15 cellular contexts compared by ENCODE assay signal in genomic region chr14:75879031-75879430, GRCh38.
DNase-seq lines count a peak whose midpoint lies in the region; ATAC-seq and TF ChIP-seq lines count a peak whose summit lies in the region.
"Had no signal": no experiment of that assay in that cellular context is flagged by ENCODE, and none has a peak within 500 bp of the region (broad histone marks: within the 10 kb centered on the region; RNA-seq: fewer than 3 reads in every experiment).

No MANE protein-coding gene starts in this region.

- no peak for TF ChIP-seq POLR2A in IMR-90 (IDR thresholded peaks at IDR 0.05; ENCODE audit: low read depth, low read length)

- H3K27ac ChIP-seq in IMR-90 (ENCODE audit: insufficient read depth, low read length) = 0 out of 2 replicates have a peak overlapping the region, but pooled peaks have one; percentile 12
- H3K27ac ChIP-seq in substantia nigra (ENCODE audit: low read depth, low read length, poor library complexity, severe bottlenecking) = no peak overlapping the region
- no peak overlapping the region for H3K27ac ChIP-seq in SJCRH30
- H3K27ac ChIP-seq: esophagus muscularis mucosa, SJSA1, thyroid gland had no signal

- H3K4me3 ChIP-seq in IMR-90 (ENCODE audit: insufficient read depth, low read depth, low read length) (no peak overlapping the region), SJCRH30 (no peak overlapping the region)
- H3K4me3 ChIP-seq: esophagus muscularis mucosa, SJSA1, thyroid gland had no signal

- TF ChIP-seq CTCF in IMR-90 (conservative IDR thresholded peaks at IDR 0.05; ENCODE audit: low read depth, low read length) = no peak
- TF ChIP-seq CTCF in mesothelial cell of epicardium (IDR thresholded peaks at IDR 0.05; ENCODE audit: unreplicated experiment) = no peak

- H3K4me1 ChIP-seq in IMR-90 (ENCODE audit: control insufficient read depth, insufficient read depth, low read length) (peaks cover 21% of the 10 kb centered on the region), SJCRH30 (no peaks in the 10 kb centered on the region)

- H3K79me1 ChIP-seq in IMR-90 (ENCODE audit: low read depth in 1 of 2, low read length in 2 of 2) = 0 out of 4 replicates have a peak, but pooled peaks cover 0 to 3% of the 10 kb centered on the region in 2 experiments

- peak overlapping the region; percentile 51; the same call in 1 of the 3 replicates for H2BK15ac ChIP-seq in IMR-90 (ENCODE audit: low read depth, low read length)

- H3K27ac Mint-ChIP-seq in mesothelial cell of epicardium = peak overlapping the region; percentile 59

- POLR2A ChIA-PET in IMR-90 (lab: Charles Lee; ENCODE audit: unreplicated experiment) = no interaction called here

- no peak overlapping the region for H2AFZ ChIP-seq in IMR-90 (replicated peaks; ENCODE audit: low read length, poor library complexity)

- H3K56ac ChIP-seq in IMR-90 (ENCODE audit: extremely low read depth, insufficient read depth, low read length) = no peak overlapping the region

- no peak overlapping the region for H2BK120ac ChIP-seq in IMR-90 (ENCODE audit: low read depth, low read length)

- H3K23ac ChIP-seq in IMR-90 (ENCODE audit: low read depth, low read length) = peak overlapping the region; percentile 44; the same call in 1 of the 2 replicates

- no peaks in the 10 kb centered on the region for H3K36me3 ChIP-seq in IMR-90 (ENCODE audit: control insufficient read depth, insufficient read depth, low read length)
- no peaks in the 10 kb centered on the region for H3K36me3 ChIP-seq in SJCRH30
- H3K36me3 ChIP-seq: SJSA1, thyroid gland had no signal

- in situ Hi-C loops in IMR-90 (cut with MboI; ENCODE audit: low sequenced_read_pairs) = no loop called here

- no TSS peak for BruUV-seq in IMR-90 (replicated peaks; lab: Mats Ljungman, UMichigan)

- intact Hi-C loops in IMR-90 (cut with micrococcal nuclease) = loop anchor here (1.0 to 2.0 kb wide), 2 partner anchors 8 to 14 kb away; no protein-coding TSS in a partner anchor

- no peak overlapping the region for H3K14ac ChIP-seq in IMR-90 (replicated peaks; ENCODE audit: low read depth, low read length)

- no peaks in the 10 kb centered on the region for H4K20me1 ChIP-seq in IMR-90 (ENCODE audit: insufficient read depth, low read length)

- ATAC-seq in IMR-90 (ENCODE audit: low read depth) = peak; percentile 79
- no peak for ATAC-seq in GM21786 (IDR thresholded peaks at IDR 0.05; ENCODE audit: unreplicated experiment)
- ATAC-seq in GM21723 (IDR thresholded peaks at IDR 0.05; ENCODE audit: unreplicated experiment) = no peak
- ATAC-seq: left ventricle myocardium superior had no signal

- no peak overlapping the region for H3K4me3 Mint-ChIP-seq in mesothelial cell of epicardium

- no peaks in the 10 kb centered on the region for H3K27me3 Mint-ChIP-seq in mesothelial cell of epicardium (ENCODE audit: low read depth)

- DNase-seq in ELR (ENCODE audit: low read depth) (peak; percentile 95), IMR-90 (peak; percentile 97), brain pericyte (ENCODE audit: low read depth, low spot score) (peak; percentile 84), mesothelial cell of epicardium (ENCODE audit: low spot score in 2 of 2, unreplicated experiment in 2 of 2) (no peak), substantia nigra (lab: John Stamatoyannopoulos, UW) (no peak), SJCRH30 (no peak)
- DNase-seq: activated CD4-positive, alpha-beta T cell treated with anti-CD3 and anti-CD28 coated beads, Interleukin-2, amount 50 U/mL, for 1 hour; anterior cingulate cortex; KG1; left ventricle myocardium superior; thyroid gland had no signal

- no peak overlapping the region for H3K9ac ChIP-seq in IMR-90 (ENCODE audit: low read depth, low read length)

- peaks cover 9% of the 10 kb centered on the region for H3K36me3 Mint-ChIP-seq in mesothelial cell of epicardium

- H3K4ac ChIP-seq in IMR-90 (ENCODE audit: low read depth, low read length) = no peak overlapping the region

- no peak overlapping the region for H4K8ac ChIP-seq in IMR-90 (ENCODE audit: low read depth in 2 of 2, low read length in 2 of 2)

- no peak overlapping the region for H2AK9ac ChIP-seq in IMR-90 (replicated peaks; ENCODE audit: low read depth, low read length, poor library complexity)

- 0 out of 2 replicates have a peak overlapping the region, but pooled peaks have one; percentile 69 for H4K5ac ChIP-seq in IMR-90 (ENCODE audit: low read depth, low read length)

- no peak overlapping the region for H4K91ac ChIP-seq in IMR-90 (ENCODE audit: insufficient read depth, low read depth, low read length)

- no peak overlapping the region for H2AK5ac ChIP-seq in IMR-90 (ENCODE audit: low read depth, low read length)

- WGBS in IMR-90 (ENCODE audit: extremely low coverage in 2 of 2, insufficient read length in 1 of 2), 2 experiments = no CpG with 5 or more reads among the region's 3 CpGs

- peaks cover 25% of the 10 kb centered on the region for H3K4me1 Mint-ChIP-seq in mesothelial cell of epicardium

- H3K9me3 ChIP-seq in IMR-90 (ENCODE audit: control insufficient read depth, insufficient read depth, low read length) (no peaks in the 10 kb centered on the region), SJCRH30 (replicated peaks) (no peaks in the 10 kb centered on the region)
- H3K9me3 ChIP-seq: esophagus muscularis mucosa, SJSA1, thyroid gland had no signal

- H3K9me1 ChIP-seq in IMR-90 (ENCODE audit: insufficient read depth, low read length) = peaks cover 12% of the 10 kb centered on the region

- no peak for TF ChIP-seq RAD21 in IMR-90 (IDR thresholded peaks at IDR 0.05; ENCODE audit: low read length)

- dilution Hi-C loops in IMR-90 (cut with HindIII; ENCODE audit: low sequenced_read_pairs, unreplicated experiment) = no loop called here

- H3K9me3 Mint-ChIP-seq in mesothelial cell of epicardium = no peaks in the 10 kb centered on the region

- peak overlapping the region; percentile 77; the same call in 1 of the 2 replicates for H3K4me2 ChIP-seq in IMR-90 (ENCODE audit: low read depth, low read length)

- H3K27me3 ChIP-seq in IMR-90 (ENCODE audit: control insufficient read depth, insufficient read depth, low read length) (no peaks in the 10 kb centered on the region), SJCRH30 (no peaks in the 10 kb centered on the region)
- H3K27me3 ChIP-seq: esophagus muscularis mucosa, SJSA1, thyroid gland had no signal

- peak overlapping the region; percentile 80 for H2BK5ac ChIP-seq in IMR-90 (ENCODE audit: low read depth, low read length, poor library complexity, severe bottlenecking)

- CTCF ChIA-PET in IMR-90 (lab: Yijun Ruan, JAX) = interaction anchor here (0.9 kb wide), 1 partner anchor 26 kb away, joined by 4 read pairs; no protein-coding TSS in a partner anchor

- peak overlapping the region; percentile 59; the same call in 1 of the 2 replicates for H2BK20ac ChIP-seq in IMR-90 (ENCODE audit: low read depth, low read length)

- no peak overlapping the region; the same call in 1 of the 2 replicates for H3K18ac ChIP-seq in IMR-90 (ENCODE audit: low read depth, low read length)

TF ChIP-seq in IMR-90, 13 proteins besides CTCF, POLR2A, EP300 and RAD21:
- 0 out of 2 replicates have a peak, but pooled peaks have one; percentile 8 for TF ChIP-seq SMC3 (IDR thresholded peaks at IDR 0.05; ENCODE audit: low read depth, low read length)
- TF ChIP-seq ELK1 (IDR thresholded peaks at IDR 0.05; ENCODE audit: borderline replicate concordance, low read depth, low read length) = no peak
- 0 out of 2 replicates have a peak, but pooled peaks have one; percentile 4 for TF ChIP-seq MAFK (IDR thresholded peaks at IDR 0.05; ENCODE audit: low read depth, low read length)
- no peak for TF ChIP-seq MAZ (IDR thresholded peaks at IDR 0.05; ENCODE audit: borderline replicate concordance, low read depth, low read length)
- TF ChIP-seq CEBPB (IDR thresholded peaks at IDR 0.05; ENCODE audit: low read depth, low read length) = peak; percentile 84
- TF ChIP-seq FOS (IDR thresholded peaks at IDR 0.05; ENCODE audit: low read depth, low read length) = peak; percentile 98

Comparison
In these comparisons a context has a peak if more than half of its experiments do, and no peak if none do; other contexts are left out.
1. DNase-seq: peak in ELR (single experiment), IMR-90 (single experiment) and brain pericyte (single experiment); none in mesothelial cell of epicardium (0 of 2), substantia nigra (0 of 49) and SJCRH30 (0 of 2).